9 cellular contexts compared by ENCODE assay signal in the genomic region with DNA sequence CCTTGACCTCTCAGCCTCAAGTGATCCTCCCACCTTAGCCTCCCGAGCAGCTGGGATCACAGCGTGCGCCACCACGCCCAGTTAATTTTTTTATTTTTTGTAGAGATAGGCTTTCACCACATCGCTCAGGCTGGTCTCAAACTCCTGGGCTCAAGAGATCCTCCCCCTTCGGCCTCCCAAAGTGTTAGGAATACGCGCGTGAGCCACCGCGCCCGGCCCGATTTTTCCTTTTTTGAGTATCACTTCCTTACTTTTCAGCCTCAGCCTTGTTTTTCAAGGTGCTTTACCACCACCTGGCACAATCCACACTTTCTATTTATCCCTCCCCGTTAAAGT. TPM values are rescaled to one million over a fixed set of nuclear protein-coding genes. Genes with fewer than 3 reads are reported as not detected.
A peak's percentile ranks its signal among the peaks of the same experiment; 100 is the strongest.
DNase-seq lines count a peak whose midpoint lies in the region; ATAC-seq and TF ChIP-seq lines count a peak whose summit lies in the region.
"Had no signal": no experiment of that assay in that cellular context is flagged by ENCODE, and none has a peak within 500 bp of the region (broad histone marks: within the 10 kb centered on the region; RNA-seq: fewer than 3 reads in every experiment).

No MANE protein-coding gene starts in this region.

- TF ChIP-seq POLR2A in breast epithelium (IDR thresholded peaks at IDR 0.05), result no peak

- peaks cover 13% of the 10 kb centered on the region for H3K4me1 Mint-ChIP-seq in mesothelial cell of epicardium

- intact Hi-C loops in heart right ventricle (cut with DNase I), result loop anchor here in 2 of 10 donors (5.0 kb wide), 2 partner anchors 42 to 68 kb away; no protein-coding TSS in a partner anchor
- intact Hi-C loops in Right ventricle myocardium superior (cut with DNase I), result loop anchor here (5.0 kb wide), 1 partner anchor 42 kb away; no protein-coding TSS in a partner anchor
- intact Hi-C loops in breast epithelium (cut with DNase I; ENCODE audit: low total_unique reads), result loop anchor here (10.0 kb wide), 1 partner anchor 1015 kb away; no protein-coding TSS in a partner anchor

- DNase-seq in heart right ventricle (no peak), Right ventricle myocardium superior (no peak), breast epithelium (ENCODE audit: low spot score in 2 of 2) (no peak), mesothelial cell of epicardium (ENCODE audit: low spot score in 2 of 2, unreplicated experiment in 2 of 2) (no peak), HT-29 (ENCODE audit: low spot score) (no peak), substantia nigra (lab: John Stamatoyannopoulos, UW) (no peak), LoVo (ENCODE audit: low spot score) (no peak), GM19240 (ENCODE audit: insufficient read length, low spot score) (no peak)

- H3K4me3 ChIP-seq in heart right ventricle (peak overlapping the region in 9 of 10 donors; percentile 70 to 85 (median 79)), breast epithelium (peak overlapping the region; percentile 65 to 85 (median 79))

- no peaks in the 10 kb centered on the region for H3K9me3 Mint-ChIP-seq in mesothelial cell of epicardium

- H3K4me1 ChIP-seq in heart right ventricle, result peaks cover 0 to 42% (median 13%) of the 10 kb centered on the region in 9 donors
- H3K4me1 ChIP-seq in breast epithelium, result no peaks in the 10 kb centered on the region
- H3K4me1 ChIP-seq: adrenal gland had no signal

- H3K27ac ChIP-seq in heart right ventricle (peak overlapping the region in 7 of 10 donors; percentile 77 to 94 (median 79)), breast epithelium (no peak overlapping the region), substantia nigra (ENCODE audit: low read depth, low read length, poor library complexity, severe bottlenecking) (no peak overlapping the region)

- no peaks in the 10 kb centered on the region for H3K27me3 ChIP-seq in heart right ventricle
- no peaks in the 10 kb centered on the region for H3K27me3 ChIP-seq in breast epithelium
- H3K27me3 ChIP-seq: adrenal gland had no signal

- WGBS in heart right ventricle, 2 donors, result 53 to 67% methylated on average over 14 of the region's 14 CpGs

- H3K36me3 ChIP-seq in heart right ventricle, result no peaks in the 10 kb centered on the region
- no peaks in the 10 kb centered on the region for H3K36me3 ChIP-seq in breast epithelium
- H3K36me3 ChIP-seq: adrenal gland had no signal

- H3K36me3 Mint-ChIP-seq in mesothelial cell of epicardium, result no peaks in the 10 kb centered on the region

- H3K4me3 Mint-ChIP-seq in mesothelial cell of epicardium, result peak overlapping the region; percentile 83

- TF ChIP-seq CTCF in heart right ventricle (IDR thresholded peaks at IDR 0.05) (no peak), breast epithelium (IDR thresholded peaks at IDR 0.05) (no peak), mesothelial cell of epicardium (IDR thresholded peaks at IDR 0.05; ENCODE audit: unreplicated experiment) (no peak)

- H3K27me3 Mint-ChIP-seq in mesothelial cell of epicardium (ENCODE audit: low read depth), result peaks cover 51% of the 10 kb centered on the region

- H3K9me3 ChIP-seq in heart right ventricle (no peaks in the 10 kb centered on the region), breast epithelium (no peaks in the 10 kb centered on the region)
- H3K9me3 ChIP-seq: adrenal gland had no signal

- ATAC-seq in heart right ventricle (no peak), Right ventricle myocardium superior (ENCODE audit: poor library complexity) (no peak)

- peak overlapping the region; percentile 7 for H3K27ac Mint-ChIP-seq in mesothelial cell of epicardium

RNA-seq across cellular contexts. Expression of gene STX11, which starts 0.8 kb away (rescaled TPM):
- total RNA-seq in heart right ventricle, result 10 to 100 TPM in 2 of 10 donors, 1 to 10 TPM in 8; 6.9 to 15.9 (median 8.9) TPM
- 1 to 10 TPM; 4.8 to 9.0 TPM for polyA plus RNA-seq in heart right ventricle
- 8.9 TPM for total RNA-seq in Right ventricle myocardium superior
- total RNA-seq in breast epithelium, result 10 to 100 TPM; 20.0 to 46.4 (median 22.8) TPM
- 4.5 to 4.9 TPM (median 4.6 TPM) in 3 replicates for total RNA-seq in mesothelial cell of epicardium
- not detected in 2 replicates for total RNA-seq in HT-29 (2014; rRNA removed; shearing (Covaris generic))

RNA-seq across cellular contexts. Expression of gene SF3B5, which starts 54.2 kb away (rescaled TPM):
- total RNA-seq in heart right ventricle (100 to 1,000 TPM; 107 to 158 (median 120) TPM), Right ventricle myocardium superior (112 TPM), breast epithelium (100 to 1,000 TPM; 122 to 176 (median 155) TPM), mesothelial cell of epicardium (111 to 114 TPM (median 112 TPM) in 3 replicates)
- 100 to 1,000 TPM in 1 of 2 donors, 10 to 100 TPM in 1; 84.2 to 333 TPM for polyA plus RNA-seq in heart right ventricle
- 153 and 154 TPM in 2 replicates for total RNA-seq in HT-29 (2014; rRNA removed; shearing (Covaris generic))

Comparison
In these comparisons a context has a peak if more than half of its experiments do, and no peak if none do; other contexts are left out.
1. H3K27ac ChIP-seq: peak in heart right ventricle (7 of 10); none in breast epithelium (0 of 2) and substantia nigra (single experiment).